2 cellular contexts compared by ENCODE assay signal in genomic region chr9:78713746-78714405, GRCh38.
TF ChIP-seq lines count a peak whose summit lies in the region.

No MANE protein-coding gene starts in this region.

TF ChIP-seq in IMR-90, 13 proteins besides CTCF, POLR2A, EP300 and RAD21 (continued from another document):
- no peak for TF ChIP-seq MAZ (IDR thresholded peaks at IDR 0.05; ENCODE audit: borderline replicate concordance, low read depth, low read length)
- TF ChIP-seq MAFK (IDR thresholded peaks at IDR 0.05; ENCODE audit: low read depth, low read length): no peak
- TF ChIP-seq CHD1 (IDR thresholded peaks at IDR 0.05; ENCODE audit: low read depth, low read length): no peak
- TF ChIP-seq MXI1 (IDR thresholded peaks at IDR 0.05; ENCODE audit: borderline replicate concordance, low read depth, low read length): no peak
- TF ChIP-seq RFX5 (IDR thresholded peaks at IDR 0.05; ENCODE audit: low read depth, low read length): no peak
- TF ChIP-seq ELK1 (IDR thresholded peaks at IDR 0.05; ENCODE audit: borderline replicate concordance, low read depth, low read length): no peak
- TF ChIP-seq FOS (IDR thresholded peaks at IDR 0.05; ENCODE audit: low read depth, low read length): no peak
- TF ChIP-seq SMC3 (IDR thresholded peaks at IDR 0.05; ENCODE audit: low read depth, low read length): no peak
- TF ChIP-seq NFE2L2 (IDR thresholded peaks at IDR 0.05; ENCODE audit: low read depth, low read length): no peak
TF ChIP-seq in IMR-90: peak in this region for 0.

TF ChIP-seq in SK-N-SH, 30 proteins besides CTCF, POLR2A, EP300 and RAD21 (continued from another document):
- TF ChIP-seq REST (IDR thresholded peaks at IDR 0.05; ENCODE audit: low read depth, low read length) (0 out of 2 replicates have a peak, but pooled peaks have one; percentile 11), ELF1 (IDR thresholded peaks at IDR 0.05) (peak; percentile 31; the same call in 1 of the 2 replicates), MAX (IDR thresholded peaks at IDR 0.05; ENCODE audit: low read depth) (no peak; the same call in 1 of the 2 replicates), TCF12 (IDR thresholded peaks at IDR 0.05) (peak; percentile 92), USF1 (IDR thresholded peaks at IDR 0.05; ENCODE audit: borderline replicate concordance, low read depth) (0 out of 2 replicates have a peak, but pooled peaks have one; percentile 19), YY1 (IDR thresholded peaks at IDR 0.05; ENCODE audit: low read depth) (0 out of 2 replicates have a peak, but pooled peaks have one; percentile 38), ZBTB33 (IDR thresholded peaks at IDR 0.05; ENCODE audit: borderline replicate concordance, low read depth) (peak; percentile 84), FOSL2 (IDR thresholded peaks at IDR 0.05; ENCODE audit: borderline replicate concordance, low read depth) (peak; percentile 83; the same call in 1 of the 2 replicates), RXRA (IDR thresholded peaks at IDR 0.05; ENCODE audit: borderline replicate concordance, low read depth) (peak; percentile 80), TEAD4 (IDR thresholded peaks at IDR 0.05; ENCODE audit: borderline replicate concordance, insufficient read depth) (peak; percentile 91), SMC3 (IDR thresholded peaks at IDR 0.05; ENCODE audit: low read depth, low read length) (no peak), POLR2AphosphoS5 (IDR thresholded peaks at IDR 0.05; ENCODE audit: low read depth, low read length) (peak; percentile 24; the same call in 1 of the 2 replicates), IRF3 (IDR thresholded peaks at IDR 0.05; ENCODE audit: low read depth, low read length) (no peak), NFIC (IDR thresholded peaks at IDR 0.05; ENCODE audit: borderline replicate concordance) (peak; percentile 87)
